In genomic region chr17:38568274-38568673, GRCh38 we compare ENCODE assay signal across 17 cellular contexts. TPM values are rescaled to one million over a fixed set of nuclear protein-coding genes. Genes with fewer than 3 reads are reported as not detected.
A peak's percentile ranks its signal among the peaks of the same experiment; 100 is the strongest.
DNase-seq lines count a peak whose midpoint lies in the region; ATAC-seq, FAIRE-seq and TF ChIP-seq lines count a peak whose summit lies in the region.
"Had no signal": no experiment of that assay in that cellular context is flagged by ENCODE, and none has a peak within 500 bp of the region (broad histone marks: within the 10 kb centered on the region; RNA-seq: fewer than 3 reads in every experiment).

No MANE protein-coding gene starts in this region.

- H2BK5ac ChIP-seq in H1 (ENCODE audit: low read depth, low read length) (no peak overlapping the region), neuronal stem cell (ENCODE audit: low read length) (no peak overlapping the region)

- H3K4ac ChIP-seq in H1 (replicated peaks; ENCODE audit: insufficient read length, low read depth, low read length) = no peak overlapping the region
- no peak overlapping the region for H3K4ac ChIP-seq in neuronal stem cell (ENCODE audit: low read length)

- no peak overlapping the region for H3K4me3 Mint-ChIP-seq in GM23338
- H3K4me3 Mint-ChIP-seq in immature natural killer cell = no peak overlapping the region

- H3F3A ChIP-seq in GM23338 (replicated peaks; ENCODE audit: low read depth) = peaks cover 8% of the 10 kb centered on the region

- no peak overlapping the region for H3K23ac ChIP-seq in H1 (ENCODE audit: insufficient read length)
- H3K23ac ChIP-seq in neuronal stem cell (ENCODE audit: low read depth, low read length, poor library complexity) = no peak overlapping the region

- H3K27ac ChIP-seq in GM23338 (ENCODE audit: low read depth) (no peak overlapping the region), H1 (ENCODE audit: low read depth, low read length) (no peak overlapping the region), neuronal stem cell (replicated peaks; ENCODE audit: low read length) (no peak overlapping the region), RWPE1 (no peak overlapping the region)

- H3K4me3 ChIP-seq in GM23338 = no peak overlapping the region
- H3K4me3 ChIP-seq in H1 (ENCODE audit: extremely low read depth in 1 of 4, insufficient read depth in 2 of 4, low read depth in 3 of 4, low read length in 4 of 4) = no peak overlapping the region
- H3K4me3 ChIP-seq in neuronal stem cell (ENCODE audit: low read length in 2 of 2) = no peak overlapping the region
- H3K4me3 ChIP-seq: HAP-1 had no signal

- H2BK15ac ChIP-seq in H1 (ENCODE audit: low read length) = no peak overlapping the region
- no peak overlapping the region for H2BK15ac ChIP-seq in neuronal stem cell (ENCODE audit: low read length)

- no peaks in the 10 kb centered on the region for H3K79me2 ChIP-seq in GM23338 (replicated peaks; ENCODE audit: insufficient read depth)
- H3K79me2 ChIP-seq in H1 (ENCODE audit: control insufficient read depth in 1 of 2, insufficient read depth in 2 of 2, low read length in 2 of 2) = no peaks in the 10 kb centered on the region

- TF ChIP-seq CTCF in GM23338 (conservative IDR thresholded peaks at IDR 0.05; ENCODE audit: low read depth in 2 of 2) (peak; percentile 21 to 72; a peak in 2 of 4 replicates), H1 (IDR thresholded peaks at IDR 0.05; ENCODE audit: control extremely low read depth in 1 of 3, insufficient read depth in 1 of 3, low read depth in 1 of 3, low read length in 3 of 3) (peak; percentile 43 to 85 (median 66)), RWPE1 (conservative IDR thresholded peaks at IDR 0.05; ENCODE audit: low read depth) (no peak)

- H3K4me1 Mint-ChIP-seq in GM23338 (peaks cover 39% of the 10 kb centered on the region), immature natural killer cell (peaks cover 0 to 10% of the 10 kb centered on the region in 2 donors)

- H3K9me3 ChIP-seq in H1 (ENCODE audit: insufficient read depth in 2 of 2, low read depth in 1 of 2, low read length in 1 of 2) (no peaks in the 10 kb centered on the region), neuronal stem cell (replicated peaks in 1 of 2; ENCODE audit: control insufficient read depth in 2 of 2, insufficient read depth in 1 of 2, low read depth in 1 of 2, low read length in 2 of 2) (no peaks in the 10 kb centered on the region)

- WGBS in H1 (ENCODE audit: extremely low coverage in 1 of 2, insufficient coverage in 1 of 2, insufficient read length in 1 of 2, insufficient replicate concordance in 2 of 2, low coverage in 1 of 2, low lambda C conversion rate in 2 of 2, missing lambda C conversion rate in 1 of 2), 2 experiments = 46% methylated on average over 6 of the region's 6 CpGs; no CpG with 5 or more reads in 1 of the 2 experiments
- WGBS in neuronal stem cell (ENCODE audit: extremely low coverage in 2 of 2, insufficient read length in 2 of 2, insufficient replicate concordance in 1 of 2), 2 donors = no CpG with 5 or more reads among the region's 6 CpGs

- peak; percentile 62 to 64 for TF ChIP-seq RAD21 in H1 (IDR thresholded peaks at IDR 0.05 in 1 of 2, conservative IDR thresholded peaks at IDR 0.05 in 1 of 2; ENCODE audit: low read depth in 2 of 2, low read length in 2 of 2)

- H3K27ac Mint-ChIP-seq in GM23338 (no peak overlapping the region), immature natural killer cell (peak overlapping the region in 1 of 6 donors; percentile 29)

- no peak overlapping the region for H3K56ac ChIP-seq in H1 (replicated peaks; ENCODE audit: insufficient read length, low read depth, low read length)

- H3K27me3 Mint-ChIP-seq in GM23338 (ENCODE audit: insufficient read depth, low read depth, poor library complexity) (peaks cover 88% of the 10 kb centered on the region), immature natural killer cell (ENCODE audit: low read depth in 3 of 3) (peaks cover 19 to 41% (median 29%) of the 10 kb centered on the region in 3 donors)

- H3K9ac ChIP-seq in H1 (replicated peaks in 1 of 4; ENCODE audit: extremely low read depth in 1 of 4, low read depth in 3 of 4, low read length in 3 of 4) (no peak overlapping the region), neuronal stem cell (ENCODE audit: low read depth, low read length, poor library complexity) (no peak overlapping the region)

- no peak for TF ChIP-seq POLR2A in H1 (IDR thresholded peaks at IDR 0.05; ENCODE audit: control extremely low read depth in 1 of 2, low read depth in 2 of 2, low read length in 2 of 2)

- TF ChIP-seq EP300 in H1 (IDR thresholded peaks at IDR 0.05; ENCODE audit: borderline replicate concordance in 1 of 2, low read depth in 2 of 2, low read length in 2 of 2) = no peak

- H3K36me3 Mint-ChIP-seq in GM23338 (ENCODE audit: low read depth) (no peaks in the 10 kb centered on the region; the same call in 2 of the 3 replicates), immature natural killer cell (no peaks in the 10 kb centered on the region)

- no peak overlapping the region for H4K8ac ChIP-seq in H1 (ENCODE audit: extremely low read depth, insufficient read depth, low read length)
- no peak overlapping the region for H4K8ac ChIP-seq in neuronal stem cell (ENCODE audit: low read depth, low read length)

- no peaks in the 10 kb centered on the region for H3K79me1 ChIP-seq in H1 (ENCODE audit: low read depth, low read length)
- H3K79me1 ChIP-seq in neuronal stem cell (ENCODE audit: low read depth, low read length) = no peaks in the 10 kb centered on the region

- ATAC-seq in GM23338 (peak; percentile 9), HG03469 (IDR thresholded peaks at IDR 0.05; ENCODE audit: unreplicated experiment) (no peak)
- ATAC-seq: SK-N-SH treated with all-trans-retinoic acid at 6 μM for 48 hours had no signal

- no peak overlapping the region for H3K18ac ChIP-seq in H1 (ENCODE audit: extremely low read depth, low read length)
- no peak overlapping the region for H3K18ac ChIP-seq in neuronal stem cell (ENCODE audit: low read length)

- H3K4me2 ChIP-seq in GM23338 (no peak overlapping the region), H1 (ENCODE audit: insufficient read depth in 1 of 2, low read depth in 2 of 2, low read length in 2 of 2) (no peak overlapping the region), neuronal stem cell (ENCODE audit: insufficient read depth, low read length, poor library complexity, severe bottlenecking) (no peak overlapping the region)

- H4K91ac ChIP-seq in H1 (replicated peaks; ENCODE audit: insufficient read length, low read length) (no peak overlapping the region), neuronal stem cell (ENCODE audit: low read depth, low read length, poor library complexity) (no peak overlapping the region)

- H3K14ac ChIP-seq in H1 (ENCODE audit: insufficient read length) = no peak overlapping the region
- H3K14ac ChIP-seq in neuronal stem cell (ENCODE audit: low read length) = peak overlapping the region; percentile 59

- H2AFZ ChIP-seq in GM23338 (no peak overlapping the region), H1 (ENCODE audit: low read length) (no peak overlapping the region), neuronal stem cell (ENCODE audit: low read length) (no peak overlapping the region)

- POLR2A ChIA-PET in H1 (lab: Charles Lee; ENCODE audit: partially characterized antibody) = interaction anchor here (1.3 kb wide), 1 partner anchor 59 kb away, joined by 3 read pairs; no protein-coding TSS in a partner anchor
- POLR2A ChIA-PET in RWPE1 (lab: Yijun Ruan, JAX; ENCODE audit: low non-redundant PET) = no interaction called here

- H4K20me1 ChIP-seq in GM23338 (replicated peaks; ENCODE audit: insufficient read depth) (peaks cover 2% of the 10 kb centered on the region), H1 (replicated peaks in 1 of 2; ENCODE audit: control insufficient read depth in 1 of 2, insufficient read depth in 2 of 2, low read length in 2 of 2) (peaks cover 6 to 35% of the 10 kb centered on the region in 2 experiments)

- H2BK120ac ChIP-seq in H1 (replicated peaks; ENCODE audit: low read depth, low read length) (no peak overlapping the region), neuronal stem cell (ENCODE audit: low read depth, low read length) (no peak overlapping the region)

- CTCF ChIA-PET in H1 (lab: Charles Lee; ENCODE audit: partially characterized antibody) (interaction anchor here (0.7 to 38.1 kb wide), 4 partner anchors 22 to 97 kb away, joined by 3 to 914 read pairs (median 184); partner anchors contain the start of gene SRCIN1), RWPE1 (lab: Yijun Ruan, JAX) (interaction anchor here (0.5 kb wide), 1 partner anchor 30 kb away, joined by 3 read pairs; no protein-coding TSS in a partner anchor)

- H2AK5ac ChIP-seq in H1 (ENCODE audit: low read depth, low read length) (0 out of 2 replicates have a peak overlapping the region, but pooled peaks have one; percentile 32), neuronal stem cell (ENCODE audit: low read depth, low read length) (no peak overlapping the region)

- no peak overlapping the region for H4K5ac ChIP-seq in H1 (ENCODE audit: insufficient read length, low read depth, low read length)

- DNase-seq in GM23338 (ENCODE audit: low spot score) (peak; percentile 64), OCI-M1 (lab: John Stamatoyannopoulos, UW) (peak; percentile 17), H1 (ENCODE audit: low read depth in 1 of 2, low spot score in 2 of 2) (no peak), neuronal stem cell (ENCODE audit: low spot score) (no peak), immature natural killer cell (no peak), DMS 273 (lab: John Stamatoyannopoulos, UW; ENCODE audit: unreplicated experiment) (no peak), RWPE1 (ENCODE audit: low spot score) (no peak)
- DNase-seq: EL, MV-4-11, NCI-H1930, NCI-H510A treated with DMSO at 0.1 percent for 48 hours, SHP77 treated with DMSO at 0.1 percent for 48 hours had no signal

- no peak overlapping the region for H2BK12ac ChIP-seq in H1 (ENCODE audit: low read depth, low read length)
- H2BK12ac ChIP-seq in neuronal stem cell (ENCODE audit: low read length) = no peak overlapping the region

- peaks cover 25% of the 10 kb centered on the region for H3K4me1 ChIP-seq in GM23338 (ENCODE audit: insufficient read depth)
- peaks cover 11 to 25% (median 21%) of the 10 kb centered on the region in 4 experiments; a peak in 6 of 7 replicates for H3K4me1 ChIP-seq in H1 (replicated peaks in 1 of 4; ENCODE audit: control insufficient read depth in 3 of 4, insufficient read depth in 4 of 4, low read length in 3 of 4)
- H3K4me1 ChIP-seq in neuronal stem cell (ENCODE audit: control insufficient read depth in 2 of 2, insufficient read depth in 1 of 2, low read depth in 1 of 2, low read length in 2 of 2) = peaks cover 27 to 48% of the 10 kb centered on the region in 2 donors
- H3K4me1 ChIP-seq: HAP-1 had no signal

- no peaks in the 10 kb centered on the region for H3K9me2 ChIP-seq in GM23338 (ENCODE audit: insufficient read depth)

- no peaks in the 10 kb centered on the region for H3K36me3 ChIP-seq in GM23338 (ENCODE audit: insufficient read depth)
- H3K36me3 ChIP-seq in H1 (ENCODE audit: control insufficient read depth in 2 of 4, insufficient read depth in 4 of 4, low read length in 3 of 4) = no peaks in the 10 kb centered on the region
- H3K36me3 ChIP-seq in neuronal stem cell (replicated peaks in 1 of 2; ENCODE audit: control insufficient read depth in 2 of 2, insufficient read depth in 2 of 2, low read length in 2 of 2) = no peaks in the 10 kb centered on the region
- H3K36me3 ChIP-seq: HAP-1 had no signal

- H3K9me3 Mint-ChIP-seq in GM23338 (no peaks in the 10 kb centered on the region), immature natural killer cell (peaks cover 0 to 2% (median 0%) of the 10 kb centered on the region in 6 donors)

- no peak overlapping the region for H2BK20ac ChIP-seq in H1 (ENCODE audit: low read length)

- no peak for FAIRE-seq in H1 (lab: Jason Lieb, UNC)
- FAIRE-seq: RCC 7860 had no signal

- H3K27me3 ChIP-seq in GM23338 (ENCODE audit: insufficient read depth) (peaks cover 98% of the 10 kb centered on the region), H1 (replicated peaks in 1 of 4; ENCODE audit: control insufficient read depth in 3 of 4, extremely low read depth in 1 of 4, insufficient read depth in 3 of 4, low read length in 3 of 4) (peaks cover 33 to 93% (median 89%) of the 10 kb centered on the region in 4 experiments), neuronal stem cell (ENCODE audit: control insufficient read depth in 3 of 3, insufficient read depth in 3 of 3, low read depth in 1 of 3, low read length in 3 of 3) (peaks cover 5 to 31% (median 5%) of the 10 kb centered on the region in 3 experiments)

- peaks cover 16% of the 10 kb centered on the region for H3K23me2 ChIP-seq in H1 (ENCODE audit: low read depth, low read length)

RNA-seq across cellular contexts. Expression of gene SRCIN1, which starts 37.5 kb away (rescaled TPM):
- 1.3 and 2.2 TPM in 2 replicates for total RNA-seq in GM23338 (2014; rRNA removed; shearing (Covaris generic))
- polyA plus RNA-seq in GM23338 (2016; fragmentation: Nextera tagmentation; extraction: Ambion mirVana) = 0.87 TPM in 2 replicates
- total RNA-seq in H1 (2021; fragmentation: NEBNext Ultra II Directional; extraction: Animal tissue kit (Norgen Biotek cat#: 25700)) = 3.8 and 4.1 TPM in 2 replicates
- 2.8 and 4.2 TPM in 2 replicates for polyA plus RNA-seq in H1 (2011; rRNA removed)
- polyA plus RNA-seq in H1 (2011; cell fraction: cytosol; rRNA removed) = 2.3 TPM
- polyA plus RNA-seq in H1 (2011; cell fraction: nucleus; rRNA removed) = 14.3 TPM
- polyA plus RNA-seq in H1 (2012, experiment 1 of 2) = 5.2 to 6.7 TPM (median 6.1 TPM) in 4 replicates
- polyA plus RNA-seq in H1 (2012, experiment 2 of 2) = 2.0 TPM
- polyA plus RNA-seq in H1 (2013, experiment 1 of 2) = 1.7 TPM
- polyA plus RNA-seq in H1 (2013, experiment 2 of 2) = 1.3 TPM
- 2.0 and 3.7 TPM in 2 replicates for polyA minus RNA-seq in H1 (2011; rRNA and poly(A)+ RNA removed)
- 5.5 TPM for polyA minus RNA-seq in H1 (2011; cell fraction: cytosol; rRNA and poly(A)+ RNA removed)
- polyA minus RNA-seq in H1 (2011; cell fraction: nucleus; rRNA and poly(A)+ RNA removed) = 9.6 TPM
- 7.3 TPM for polyA plus RNA-seq in neuronal stem cell (2013, experiment 1 of 2)
- polyA plus RNA-seq in neuronal stem cell (2013, experiment 2 of 2) = 7.4 TPM
- polyA plus RNA-seq in immature natural killer cell = not detected
- polyA plus RNA-seq: CD14-positive monocyte had no signal

Comparison
In these comparisons a context has a peak if more than half of its experiments do, and no peak if none do; other contexts are left out.
1. DNase-seq: peak in GM23338 (single experiment) and OCI-M1 (single experiment); none in H1 (0 of 2), neuronal stem cell (single experiment), immature natural killer cell (0 of 3), DMS 273 (single experiment) and RWPE1 (single experiment).